1 cellular context compared by ENCODE assay signal in genomic region chr7:149261829-149262617, GRCh38.
TF ChIP-seq lines count a peak whose summit lies in the region.

TSS of gene ZNF783 (plus strand) at chr7:149262196. CDS start at chr7:149262334, 138 bp downstream.

TF ChIP-seq in HepG2, 621 proteins besides CTCF, POLR2A, EP300 and RAD21 (continued from another document and continues in another):
- TF ChIP-seq, protein P1, sequence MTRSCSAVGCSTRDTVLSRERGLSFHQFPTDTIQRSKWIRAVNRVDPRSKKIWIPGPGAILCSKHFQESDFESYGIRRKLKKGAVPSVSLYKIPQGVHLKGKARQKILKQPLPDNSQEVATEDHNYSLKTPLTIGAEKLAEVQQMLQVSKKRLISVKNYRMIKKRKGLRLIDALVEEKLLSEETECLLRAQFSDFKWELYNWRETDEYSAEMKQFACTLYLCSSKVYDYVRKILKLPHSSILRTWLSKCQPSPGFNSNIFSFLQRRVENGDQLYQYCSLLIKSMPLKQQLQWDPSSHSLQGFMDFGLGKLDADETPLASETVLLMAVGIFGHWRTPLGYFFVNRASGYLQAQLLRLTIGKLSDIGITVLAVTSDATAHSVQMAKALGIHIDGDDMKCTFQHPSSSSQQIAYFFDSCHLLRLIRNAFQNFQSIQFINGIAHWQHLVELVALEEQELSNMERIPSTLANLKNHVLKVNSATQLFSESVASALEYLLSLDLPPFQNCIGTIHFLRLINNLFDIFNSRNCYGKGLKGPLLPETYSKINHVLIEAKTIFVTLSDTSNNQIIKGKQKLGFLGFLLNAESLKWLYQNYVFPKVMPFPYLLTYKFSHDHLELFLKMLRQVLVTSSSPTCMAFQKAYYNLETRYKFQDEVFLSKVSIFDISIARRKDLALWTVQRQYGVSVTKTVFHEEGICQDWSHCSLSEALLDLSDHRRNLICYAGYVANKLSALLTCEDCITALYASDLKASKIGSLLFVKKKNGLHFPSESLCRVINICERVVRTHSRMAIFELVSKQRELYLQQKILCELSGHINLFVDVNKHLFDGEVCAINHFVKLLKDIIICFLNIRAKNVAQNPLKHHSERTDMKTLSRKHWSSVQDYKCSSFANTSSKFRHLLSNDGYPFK (CRISPR knock-in tag; IDR thresholded peaks at IDR 0.05; ENCODE audit: borderline replicate concordance): no peak
- TF ChIP-seq ZBTB10 (CRISPR knock-in tag; IDR thresholded peaks at IDR 0.05; ENCODE audit: borderline replicate concordance) (peak; percentile 30; the same call in 1 of the 2 replicates), ARHGAP35 (CRISPR knock-in tag; IDR thresholded peaks at IDR 0.05; ENCODE audit: borderline replicate concordance) (peak; percentile 88), ZNF329 (CRISPR knock-in tag; IDR thresholded peaks at IDR 0.05; ENCODE audit: low read depth) (peak; percentile 91), ARID3A (IDR thresholded peaks at IDR 0.05; ENCODE audit: low read depth, low read length) (no peak), ZNF235 (CRISPR knock-in tag; IDR thresholded peaks at IDR 0.05; ENCODE audit: borderline replicate concordance) (no peak), ZNF143 (CRISPR knock-in tag; IDR thresholded peaks at IDR 0.05) (no peak), PHB2 (IDR thresholded peaks at IDR 0.05; ENCODE audit: partially characterized antibody) (no peak), ZNF30 (CRISPR knock-in tag; IDR thresholded peaks at IDR 0.05) (0 out of 2 replicates have a peak, but pooled peaks have one; percentile 44), NFRKB (IDR thresholded peaks at IDR 0.05) (no peak), KDM1A (CRISPR knock-in tag; IDR thresholded peaks at IDR 0.05) (no peak), ZNF431 (CRISPR knock-in tag; IDR thresholded peaks at IDR 0.05; ENCODE audit: borderline replicate concordance, low read depth) (peak; percentile 96), MTF2 (CRISPR knock-in tag; IDR thresholded peaks at IDR 0.05; ENCODE audit: borderline replicate concordance) (peak; percentile 17; the same call in 1 of the 2 replicates), RNF2 (conservative IDR thresholded peaks at IDR 0.05; ENCODE audit: low read depth) (peak; percentile 99), ZNF569 (CRISPR knock-in tag; IDR thresholded peaks at IDR 0.05; ENCODE audit: borderline replicate concordance) (no peak), KDM5A (IDR thresholded peaks at IDR 0.05; ENCODE audit: borderline replicate concordance, low read length) (no peak), YY1 (IDR thresholded peaks at IDR 0.05; ENCODE audit: insufficient read depth, insufficient replicate concordance, low read depth, low read length) (peak; percentile 64), ZBTB2 (CRISPR knock-in tag; IDR thresholded peaks at IDR 0.05; ENCODE audit: low read depth) (peak; percentile 89), POLR2G (IDR thresholded peaks at IDR 0.05; ENCODE audit: low read depth, low read length) (peak; percentile 80), ZNF335 (CRISPR knock-in tag; IDR thresholded peaks at IDR 0.05) (0 out of 2 replicates have a peak, but pooled peaks have one; percentile 16), MXD3 (CRISPR knock-in tag; IDR thresholded peaks at IDR 0.05) (peak; percentile 87; the same call in 1 of the 2 replicates), CENPX (CRISPR knock-in tag; IDR thresholded peaks at IDR 0.05) (no peak), SP4 (CRISPR knock-in tag; IDR thresholded peaks at IDR 0.05) (peak; percentile 88), MXD4 (CRISPR knock-in tag; IDR thresholded peaks at IDR 0.05) (peak; percentile 82; the same call in 1 of the 2 replicates), ZFY (CRISPR knock-in tag; IDR thresholded peaks at IDR 0.05) (peak; percentile 98), HDAC2 (CRISPR knock-in tag; IDR thresholded peaks at IDR 0.05) (peak; percentile 61)
- TF ChIP-seq, protein P2, sequence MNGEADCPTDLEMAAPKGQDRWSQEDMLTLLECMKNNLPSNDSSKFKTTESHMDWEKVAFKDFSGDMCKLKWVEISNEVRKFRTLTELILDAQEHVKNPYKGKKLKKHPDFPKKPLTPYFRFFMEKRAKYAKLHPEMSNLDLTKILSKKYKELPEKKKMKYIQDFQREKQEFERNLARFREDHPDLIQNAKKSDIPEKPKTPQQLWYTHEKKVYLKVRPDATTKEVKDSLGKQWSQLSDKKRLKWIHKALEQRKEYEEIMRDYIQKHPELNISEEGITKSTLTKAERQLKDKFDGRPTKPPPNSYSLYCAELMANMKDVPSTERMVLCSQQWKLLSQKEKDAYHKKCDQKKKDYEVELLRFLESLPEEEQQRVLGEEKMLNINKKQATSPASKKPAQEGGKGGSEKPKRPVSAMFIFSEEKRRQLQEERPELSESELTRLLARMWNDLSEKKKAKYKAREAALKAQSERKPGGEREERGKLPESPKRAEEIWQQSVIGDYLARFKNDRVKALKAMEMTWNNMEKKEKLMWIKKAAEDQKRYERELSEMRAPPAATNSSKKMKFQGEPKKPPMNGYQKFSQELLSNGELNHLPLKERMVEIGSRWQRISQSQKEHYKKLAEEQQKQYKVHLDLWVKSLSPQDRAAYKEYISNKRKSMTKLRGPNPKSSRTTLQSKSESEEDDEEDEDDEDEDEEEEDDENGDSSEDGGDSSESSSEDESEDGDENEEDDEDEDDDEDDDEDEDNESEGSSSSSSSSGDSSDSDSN (CRISPR knock-in tag; IDR thresholded peaks at IDR 0.05): peak; percentile 77; the same call in 1 of the 2 replicates
- TF ChIP-seq, protein P3, sequence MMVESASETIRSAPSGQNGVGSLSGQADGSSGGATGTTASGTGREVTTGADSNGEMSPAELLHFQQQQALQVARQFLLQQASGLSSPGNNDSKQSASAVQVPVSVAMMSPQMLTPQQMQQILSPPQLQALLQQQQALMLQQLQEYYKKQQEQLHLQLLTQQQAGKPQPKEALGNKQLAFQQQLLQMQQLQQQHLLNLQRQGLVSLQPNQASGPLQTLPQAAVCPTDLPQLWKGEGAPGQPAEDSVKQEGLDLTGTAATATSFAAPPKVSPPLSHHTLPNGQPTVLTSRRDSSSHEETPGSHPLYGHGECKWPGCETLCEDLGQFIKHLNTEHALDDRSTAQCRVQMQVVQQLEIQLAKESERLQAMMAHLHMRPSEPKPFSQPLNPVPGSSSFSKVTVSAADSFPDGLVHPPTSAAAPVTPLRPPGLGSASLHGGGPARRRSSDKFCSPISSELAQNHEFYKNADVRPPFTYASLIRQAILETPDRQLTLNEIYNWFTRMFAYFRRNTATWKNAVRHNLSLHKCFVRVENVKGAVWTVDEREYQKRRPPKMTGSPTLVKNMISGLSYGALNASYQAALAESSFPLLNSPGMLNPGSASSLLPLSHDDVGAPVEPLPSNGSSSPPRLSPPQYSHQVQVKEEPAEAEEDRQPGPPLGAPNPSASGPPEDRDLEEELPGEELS (CRISPR knock-in tag; IDR thresholded peaks at IDR 0.05): peak; percentile 26; the same call in 1 of the 2 replicates
- TF ChIP-seq, protein P4, sequence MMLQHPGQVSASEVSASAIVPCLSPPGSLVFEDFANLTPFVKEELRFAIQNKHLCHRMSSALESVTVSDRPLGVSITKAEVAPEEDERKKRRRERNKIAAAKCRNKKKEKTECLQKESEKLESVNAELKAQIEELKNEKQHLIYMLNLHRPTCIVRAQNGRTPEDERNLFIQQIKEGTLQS (CRISPR knock-in tag; IDR thresholded peaks at IDR 0.05): 0 out of 2 replicates have a peak, but pooled peaks have one; percentile 8
- TF ChIP-seq, protein P5, sequence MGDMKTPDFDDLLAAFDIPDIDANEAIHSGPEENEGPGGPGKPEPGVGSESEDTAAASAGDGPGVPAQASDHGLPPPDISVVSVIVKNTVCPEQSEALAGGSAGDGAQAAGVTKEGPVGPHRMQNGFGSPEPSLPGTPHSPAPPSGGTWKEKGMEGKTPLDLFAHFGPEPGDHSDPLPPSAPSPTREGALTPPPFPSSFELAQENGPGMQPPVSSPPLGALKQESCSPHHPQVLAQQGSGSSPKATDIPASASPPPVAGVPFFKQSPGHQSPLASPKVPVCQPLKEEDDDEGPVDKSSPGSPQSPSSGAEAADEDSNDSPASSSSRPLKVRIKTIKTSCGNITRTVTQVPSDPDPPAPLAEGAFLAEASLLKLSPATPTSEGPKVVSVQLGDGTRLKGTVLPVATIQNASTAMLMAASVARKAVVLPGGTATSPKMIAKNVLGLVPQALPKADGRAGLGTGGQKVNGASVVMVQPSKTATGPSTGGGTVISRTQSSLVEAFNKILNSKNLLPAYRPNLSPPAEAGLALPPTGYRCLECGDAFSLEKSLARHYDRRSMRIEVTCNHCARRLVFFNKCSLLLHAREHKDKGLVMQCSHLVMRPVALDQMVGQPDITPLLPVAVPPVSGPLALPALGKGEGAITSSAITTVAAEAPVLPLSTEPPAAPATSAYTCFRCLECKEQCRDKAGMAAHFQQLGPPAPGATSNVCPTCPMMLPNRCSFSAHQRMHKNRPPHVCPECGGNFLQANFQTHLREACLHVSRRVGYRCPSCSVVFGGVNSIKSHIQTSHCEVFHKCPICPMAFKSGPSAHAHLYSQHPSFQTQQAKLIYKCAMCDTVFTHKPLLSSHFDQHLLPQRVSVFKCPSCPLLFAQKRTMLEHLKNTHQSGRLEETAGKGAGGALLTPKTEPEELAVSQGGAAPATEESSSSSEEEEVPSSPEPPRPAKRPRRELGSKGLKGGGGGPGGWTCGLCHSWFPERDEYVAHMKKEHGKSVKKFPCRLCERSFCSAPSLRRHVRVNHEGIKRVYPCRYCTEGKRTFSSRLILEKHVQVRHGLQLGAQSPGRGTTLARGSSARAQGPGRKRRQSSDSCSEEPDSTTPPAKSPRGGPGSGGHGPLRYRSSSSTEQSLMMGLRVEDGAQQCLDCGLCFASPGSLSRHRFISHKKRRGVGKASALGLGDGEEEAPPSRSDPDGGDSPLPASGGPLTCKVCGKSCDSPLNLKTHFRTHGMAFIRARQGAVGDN (CRISPR knock-in tag; IDR thresholded peaks at IDR 0.05): peak; percentile 96
- TF ChIP-seq, protein P6, sequence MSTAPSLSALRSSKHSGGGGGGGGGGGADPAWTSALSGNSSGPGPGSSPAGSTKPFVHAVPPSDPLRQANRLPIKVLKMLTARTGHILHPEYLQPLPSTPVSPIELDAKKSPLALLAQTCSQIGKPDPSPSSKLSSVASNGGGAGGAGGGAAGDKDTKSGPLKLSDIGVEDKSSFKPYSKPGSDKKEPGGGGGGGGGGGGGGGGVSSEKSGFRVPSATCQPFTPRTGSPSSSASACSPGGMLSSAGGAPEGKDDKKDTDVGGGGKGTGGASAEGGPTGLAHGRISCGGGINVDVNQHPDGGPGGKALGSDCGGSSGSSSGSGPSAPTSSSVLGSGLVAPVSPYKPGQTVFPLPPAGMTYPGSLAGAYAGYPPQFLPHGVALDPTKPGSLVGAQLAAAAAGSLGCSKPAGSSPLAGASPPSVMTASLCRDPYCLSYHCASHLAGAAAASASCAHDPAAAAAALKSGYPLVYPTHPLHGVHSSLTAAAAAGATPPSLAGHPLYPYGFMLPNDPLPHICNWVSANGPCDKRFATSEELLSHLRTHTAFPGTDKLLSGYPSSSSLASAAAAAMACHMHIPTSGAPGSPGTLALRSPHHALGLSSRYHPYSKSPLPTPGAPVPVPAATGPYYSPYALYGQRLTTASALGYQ (CRISPR knock-in tag; IDR thresholded peaks at IDR 0.05): 0 out of 2 replicates have a peak, but pooled peaks have one; percentile 45
- TF ChIP-seq, protein P7, sequence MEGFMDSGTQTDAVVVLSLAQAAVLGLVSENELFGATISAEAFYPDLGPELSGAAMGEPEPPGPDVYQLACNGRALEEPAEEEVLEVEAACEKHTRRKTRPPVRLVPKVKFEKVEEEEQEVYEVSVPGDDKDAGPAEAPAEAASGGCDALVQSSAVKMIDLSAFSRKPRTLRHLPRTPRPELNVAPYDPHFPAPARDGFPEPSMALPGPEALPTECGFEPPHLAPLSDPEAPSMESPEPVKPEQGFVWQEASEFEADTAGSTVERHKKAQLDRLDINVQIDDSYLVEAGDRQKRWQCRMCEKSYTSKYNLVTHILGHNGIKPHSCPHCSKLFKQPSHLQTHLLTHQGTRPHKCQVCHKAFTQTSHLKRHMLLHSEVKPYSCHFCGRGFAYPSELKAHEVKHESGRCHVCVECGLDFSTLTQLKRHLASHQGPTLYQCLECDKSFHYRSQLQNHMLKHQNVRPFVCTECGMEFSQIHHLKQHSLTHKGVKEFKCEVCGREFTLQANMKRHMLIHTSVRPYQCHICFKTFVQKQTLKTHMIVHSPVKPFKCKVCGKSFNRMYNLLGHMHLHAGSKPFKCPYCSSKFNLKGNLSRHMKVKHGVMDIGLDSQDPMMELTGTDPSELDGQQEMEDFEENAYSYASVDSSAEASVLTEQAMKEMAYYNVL (CRISPR knock-in tag; IDR thresholded peaks at IDR 0.05; ENCODE audit: borderline replicate concordance): no peak
